In the genomic region with DNA sequence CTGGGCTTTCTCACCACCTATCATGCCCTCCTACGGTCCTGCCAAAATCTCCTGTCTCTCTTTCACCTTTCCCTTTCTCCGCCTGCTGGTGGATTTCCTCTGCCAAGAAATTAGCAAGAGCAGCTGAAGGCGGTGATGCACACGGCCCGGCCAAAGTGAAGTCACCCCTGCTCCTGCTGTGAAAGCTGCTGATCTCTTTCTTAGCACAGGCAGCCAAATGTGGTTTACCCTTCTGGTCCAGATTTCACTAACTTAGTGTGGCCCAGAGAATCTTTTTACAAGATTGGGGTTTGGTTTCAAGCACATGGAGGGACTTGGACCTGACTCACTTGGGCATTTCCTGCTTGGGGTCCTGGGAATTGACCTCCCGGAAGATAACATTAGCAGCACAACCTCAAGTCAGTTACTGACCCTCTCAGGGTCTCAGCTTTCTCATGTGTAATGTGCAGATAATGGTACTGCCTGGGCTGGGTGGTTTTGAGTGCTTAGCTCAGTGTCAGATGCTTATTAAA, we compare ENCODE assay signal across 8 cellular contexts.
DNase-seq lines count a peak whose midpoint lies in the region; ATAC-seq and TF ChIP-seq lines count a peak whose summit lies in the region.

No MANE protein-coding gene starts in this region.

- CTCF ChIA-PET in WTC11 (lab: Charles Lee): interaction anchor here (0.6 to 1.3 kb wide), 5 partner anchors 8 to 307 kb away, joined by 3 to 5 read pairs (median 3); no protein-coding TSS in a partner anchor

- intact Hi-C loops in sciatic nerve (cut with DNase I): no loop called here

- peak; percentile 88 for DNase-seq in GM12865 (ENCODE audit: low read depth)
- peak; percentile 37 for DNase-seq in WTC11 (ENCODE audit: low spot score)
- DNase-seq in glomerular endothelial cell (ENCODE audit: extremely low read depth, low read depth, low spot score): peak; percentile 80
- peak; percentile 81 for DNase-seq in sciatic nerve (ENCODE audit: low spot score)
- DNase-seq in NCI-H774 (lab: John Stamatoyannopoulos, UW): no peak
- DNase-seq in WERI-Rb-1: no peak

- no peak overlapping the region for H3K27ac ChIP-seq in WERI-Rb-1

- no peaks in the 10 kb centered on the region for H3K27me3 ChIP-seq in WERI-Rb-1 (ENCODE audit: insufficient read depth, low read depth, severe bottlenecking)

- TF ChIP-seq CTCF in GM12865 (IDR thresholded peaks at IDR 0.05; ENCODE audit: insufficient read depth, low read depth, low read length, missing control alignments): peak; percentile 20
- TF ChIP-seq CTCF in WTC11 (IDR thresholded peaks at IDR 0.05): no peak
- TF ChIP-seq CTCF in WERI-Rb-1 (IDR thresholded peaks at IDR 0.05; ENCODE audit: low read depth, low read length): no peak

- peaks cover 12% of the 10 kb centered on the region for H3K4me1 Mint-ChIP-seq in WTC11

- H3K36me3 Mint-ChIP-seq in WTC11: no peaks in the 10 kb centered on the region

- H3K4me3 ChIP-seq in GM12865 (ENCODE audit: low read depth, low read length) (no peak overlapping the region), WERI-Rb-1 (ENCODE audit: low read depth, low read length) (no peak overlapping the region)

- H3K9me3 ChIP-seq in WERI-Rb-1 (ENCODE audit: severe bottlenecking): no peaks in the 10 kb centered on the region

- ATAC-seq in HG02798 (IDR thresholded peaks at IDR 0.05; ENCODE audit: poor library complexity, unreplicated experiment) (peak; percentile 50), WTC11 (peak; percentile 78), sciatic nerve (peak; percentile 86), HG03045 (IDR thresholded peaks at IDR 0.05; ENCODE audit: unreplicated experiment) (no peak)

- no peaks in the 10 kb centered on the region for H3K36me3 ChIP-seq in WERI-Rb-1

- no peaks in the 10 kb centered on the region for H3K27me3 Mint-ChIP-seq in WTC11 (ENCODE audit: low read depth)

- H3K9me3 Mint-ChIP-seq in WTC11: no peaks in the 10 kb centered on the region

- no peak overlapping the region for H3K4me3 Mint-ChIP-seq in WTC11

- peak overlapping the region; percentile 61 for H3K27ac Mint-ChIP-seq in WTC11

- POLR2A ChIA-PET in WTC11 (lab: Charles Lee): interaction anchor here (0.6 kb wide), 1 partner anchor 1433 kb away, joined by 3 read pairs; no protein-coding TSS in a partner anchor

TF ChIP-seq in WTC11, 78 proteins besides CTCF, POLR2A, EP300 and RAD21:
- TF ChIP-seq, protein P1, sequence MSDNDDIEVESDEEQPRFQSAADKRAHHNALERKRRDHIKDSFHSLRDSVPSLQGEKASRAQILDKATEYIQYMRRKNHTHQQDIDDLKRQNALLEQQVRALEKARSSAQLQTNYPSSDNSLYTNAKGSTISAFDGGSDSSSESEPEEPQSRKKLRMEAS (CRISPR knock-in tag; IDR thresholded peaks at IDR 0.05): no peak
- TF ChIP-seq GABPB1 (CRISPR knock-in tag; IDR thresholded peaks at IDR 0.05) (no peak), ETV6 (CRISPR knock-in tag; IDR thresholded peaks at IDR 0.05) (no peak)
- TF ChIP-seq, protein P2, sequence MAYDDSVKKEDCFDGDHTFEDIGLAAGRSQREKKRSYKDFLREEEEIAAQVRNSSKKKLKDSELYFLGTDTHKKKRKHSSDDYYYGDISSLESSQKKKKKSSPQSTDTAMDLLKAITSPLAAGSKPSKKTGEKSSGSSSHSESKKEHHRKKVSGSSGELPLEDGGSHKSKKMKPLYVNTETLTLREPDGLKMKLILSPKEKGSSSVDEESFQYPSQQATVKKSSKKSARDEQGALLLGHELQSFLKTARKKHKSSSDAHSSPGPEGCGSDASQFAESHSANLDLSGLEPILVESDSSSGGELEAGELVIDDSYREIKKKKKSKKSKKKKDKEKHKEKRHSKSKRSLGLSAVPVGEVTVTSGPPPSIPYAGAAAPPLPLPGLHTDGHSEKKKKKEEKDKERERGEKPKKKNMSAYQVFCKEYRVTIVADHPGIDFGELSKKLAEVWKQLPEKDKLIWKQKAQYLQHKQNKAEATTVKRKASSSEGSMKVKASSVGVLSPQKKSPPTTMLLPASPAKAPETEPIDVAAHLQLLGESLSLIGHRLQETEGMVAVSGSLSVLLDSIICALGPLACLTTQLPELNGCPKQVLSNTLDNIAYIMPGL (CRISPR knock-in tag; IDR thresholded peaks at IDR 0.05): no peak

Comparison
In these comparisons a context has a peak if more than half of its experiments do, and no peak if none do; other contexts are left out.
1. DNase-seq: peak in GM12865 (single experiment), WTC11 (single experiment), glomerular endothelial cell (single experiment) and sciatic nerve (single experiment); none in NCI-H774 (single experiment) and WERI-Rb-1 (single experiment).